8 cellular contexts compared by ENCODE assay signal in the genomic region with DNA sequence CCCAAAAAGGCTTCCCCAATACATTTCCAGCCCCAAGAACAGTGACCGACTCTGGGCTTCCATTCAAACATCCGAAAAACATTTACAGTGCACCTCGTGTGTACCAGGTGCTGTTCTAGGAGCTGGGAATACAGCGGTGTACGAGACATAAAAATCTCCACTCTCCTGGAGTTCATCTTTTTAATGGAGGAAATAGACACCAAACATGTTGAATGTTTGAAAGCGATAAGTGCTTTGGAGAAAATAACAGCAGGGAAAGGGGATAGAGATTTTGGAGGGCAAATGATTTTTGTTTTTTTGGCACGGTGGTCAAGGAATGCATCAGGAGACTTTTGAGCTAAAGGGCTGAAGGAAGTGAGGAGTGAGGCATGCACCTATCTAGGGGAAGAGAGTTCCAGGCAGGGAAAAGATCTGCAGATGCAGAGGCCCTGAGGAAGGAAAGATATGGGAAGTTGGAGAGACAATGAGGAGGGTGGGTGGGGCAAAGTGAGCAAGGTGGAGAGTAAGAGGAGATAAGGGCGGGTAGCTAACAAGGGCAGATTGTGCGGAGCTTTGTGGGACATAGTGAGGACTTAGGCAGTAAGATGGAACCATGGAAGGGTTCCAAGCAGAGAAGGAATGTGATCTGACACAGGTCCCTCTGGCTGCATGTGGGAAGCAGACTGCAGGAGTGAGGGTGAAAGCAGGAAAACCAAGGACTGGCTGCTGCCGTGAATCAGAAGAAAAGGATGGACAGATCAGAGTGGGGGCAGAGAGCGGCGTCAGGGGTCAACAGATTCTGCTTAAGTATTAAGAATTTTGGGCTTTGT. TPM values are rescaled to one million over a fixed set of nuclear protein-coding genes. Genes with fewer than 3 reads are reported as not detected.
A peak's percentile ranks its signal among the peaks of the same experiment; 100 is the strongest.
DNase-seq lines count a peak whose midpoint lies in the region; ATAC-seq and TF ChIP-seq lines count a peak whose summit lies in the region.

No MANE protein-coding gene starts in this region.

- H3K4me1 ChIP-seq in heart right ventricle (peaks cover 4 to 49% (median 40%) of the 10 kb centered on the region in 9 donors), skeletal muscle tissue (ENCODE audit: control insufficient read depth in 3 of 3, insufficient read depth in 3 of 3, low read length in 3 of 3) (peaks cover 34 to 42% (median 36%) of the 10 kb centered on the region in 3 donors)

- H3K27ac ChIP-seq in heart right ventricle (peak overlapping the region; percentile 49 to 91 (median 84)), skeletal muscle tissue (ENCODE audit: low read depth, low read length) (peak overlapping the region; percentile 92)

- peak overlapping the region; percentile 87 to 95 (median 92) for H3K9ac ChIP-seq in skeletal muscle tissue (ENCODE audit: low read depth in 1 of 3, low read length in 3 of 3)

- peak overlapping the region; percentile 86 for H3K4me3 ChIP-seq in WI38 (ENCODE audit: low read depth, low read length)
- H3K4me3 ChIP-seq in heart right ventricle = peak overlapping the region; percentile 53 to 97 (median 78)
- peak overlapping the region; percentile 80 to 94 (median 90) for H3K4me3 ChIP-seq in skeletal muscle tissue (ENCODE audit: low read length in 3 of 3)

- DNase-seq in heart right ventricle = no peak
- DNase-seq in DMS153 treated with DMSO at 0.1 percent for 48 hours (lab: John Stamatoyannopoulos, UW; ENCODE audit: unreplicated experiment) = no peak
- DNase-seq in activated CD4-positive, CD25-positive, alpha-beta regulatory T cell treated with anti-CD3 and anti-CD28 coated beads, Interleukin-2, amount 50 U/mL, for 72 hours = no peak
- DNase-seq in superior temporal gyrus (ENCODE audit: extremely low spot score) = no peak

- H3K9me3 ChIP-seq in heart right ventricle (no peaks in the 10 kb centered on the region), skeletal muscle tissue (ENCODE audit: control insufficient read depth in 3 of 3, low read length in 3 of 3) (no peaks in the 10 kb centered on the region)

- H3K27me3 ChIP-seq in heart right ventricle (no peaks in the 10 kb centered on the region), skeletal muscle tissue (ENCODE audit: control insufficient read depth in 3 of 3, insufficient read depth in 3 of 3, low read length in 3 of 3) (no peaks in the 10 kb centered on the region)

- WGBS in heart right ventricle, 2 donors = 39 to 40% methylated on average over 12 of the region's 12 CpGs

- ATAC-seq in HG02642 (IDR thresholded peaks at IDR 0.05; ENCODE audit: poor library complexity, unreplicated experiment) (peak; percentile 10), heart right ventricle (peak in 5 of 8 donors; percentile 5 to 25 (median 20)), HG03469 (IDR thresholded peaks at IDR 0.05; ENCODE audit: unreplicated experiment) (no peak)

- H3K36me3 ChIP-seq in heart right ventricle (no peaks in the 10 kb centered on the region), skeletal muscle tissue (ENCODE audit: control insufficient read depth in 3 of 3, insufficient read depth in 3 of 3, low read length in 3 of 3) (no peaks in the 10 kb centered on the region)

- TF ChIP-seq CTCF in WI38 (IDR thresholded peaks at IDR 0.05; ENCODE audit: low read depth, low read length) = no peak
- TF ChIP-seq CTCF in heart right ventricle (IDR thresholded peaks at IDR 0.05) = no peak

- intact Hi-C loops in heart right ventricle (cut with DNase I) = loop anchor here in 4 of 10 donors (1.0 to 10.0 kb wide), 4 partner anchors 123 to 302 kb away; a partner anchor contains a TSS

RNA-seq across cellular contexts. Expression of a gene that starts 0.7 kb away (rescaled TPM):
- total RNA-seq in heart right ventricle (10 to 100 TPM; 52.7 to 95.4 (median 67.4) TPM), skeletal muscle tissue (386 TPM)
- polyA plus RNA-seq in heart right ventricle = 100 to 1,000 TPM; 102 to 192 TPM

RNA-seq across cellular contexts. Expression of a gene that starts 12.9 kb away (rescaled TPM):
- 10 to 100 TPM; 10.1 to 43.5 (median 37.6) TPM for total RNA-seq in heart right ventricle
- 10 to 100 TPM in 1 of 2 donors, 1 to 10 TPM in 1; 7.3 to 17.3 TPM for polyA plus RNA-seq in heart right ventricle
- total RNA-seq in skeletal muscle tissue = 25.1 TPM
